ENCODE assay signal across 10 cellular contexts in genomic region chr12:52496590-52497071, GRCh38. TPM values are rescaled to one million over a fixed set of nuclear protein-coding genes. Genes with fewer than 3 reads are reported as not detected.
DNase-seq lines count a peak whose midpoint lies in the region; ATAC-seq and TF ChIP-seq lines count a peak whose summit lies in the region.
"Had no signal": no experiment of that assay in that cellular context is flagged by ENCODE, and none has a peak within 500 bp of the region (broad histone marks: within the 10 kb centered on the region; RNA-seq: fewer than 3 reads in every experiment).

No MANE protein-coding gene starts in this region.

- no peak overlapping the region for H2AFZ ChIP-seq in neural progenitor cell (replicated peaks)

- H3K4me1 ChIP-seq in endodermal cell (ENCODE audit: control insufficient read depth, insufficient read depth, low read length) (peaks cover 19% of the 10 kb centered on the region), neural progenitor cell (peaks cover 18% of the 10 kb centered on the region)

- 14 to 54% methylated on average over 3 to 4 of the region's 4 CpGs for WGBS in endodermal cell (ENCODE audit: insufficient coverage in 1 of 2, insufficient read length in 1 of 2), 2 experiments

- no peaks in the 10 kb centered on the region for H3K79me2 ChIP-seq in neural progenitor cell (ENCODE audit: low read depth)

- H3K36me3 ChIP-seq in endodermal cell (ENCODE audit: control insufficient read depth, insufficient read depth, low read length) (no peaks in the 10 kb centered on the region), neural progenitor cell (no peaks in the 10 kb centered on the region)
- H3K36me3 ChIP-seq: transverse colon had no signal

- H3K9me3 Mint-ChIP-seq in endodermal cell (peaks cover 2% of the 10 kb centered on the region), neural progenitor cell (no peaks in the 10 kb centered on the region)
- no peaks in the 10 kb centered on the region for H3K9me3 Mint-ChIP-seq in activated T-helper 17 cell treated with anti-CD3 and anti-CD28 coated beads, Interleukin-2, amount 50 U/mL, for 72 hours

- H3K9ac ChIP-seq in endodermal cell (ENCODE audit: extremely low read depth, low read length, poor library complexity, severe bottlenecking) (peak overlapping the region; percentile 77), neural progenitor cell (no peak overlapping the region)

- H3K4me3 Mint-ChIP-seq in endodermal cell (peak overlapping the region; percentile 29), neural progenitor cell (no peak overlapping the region)
- H3K4me3 Mint-ChIP-seq in activated T-helper 17 cell treated with anti-CD3 and anti-CD28 coated beads, Interleukin-2, amount 50 U/mL, for 72 hours, result no peak overlapping the region

- DNase-seq in ELR (ENCODE audit: low read depth) (peak; percentile 76), NCI-H146 (lab: John Stamatoyannopoulos, UW) (peak; percentile 65), endodermal cell (peak; percentile 97), neural progenitor cell (ENCODE audit: low spot score) (peak; percentile 60), middle frontal gyrus (ENCODE audit: extremely low spot score, low spot score) (no peak)
- DNase-seq in stimulated activated CD4-positive, alpha-beta T cell treated with anti-CD3 and anti-CD28 coated beads, Interleukin-2, amount 100 ng/mL, for 24 hours, result no peak
- DNase-seq in stimulated activated CD4-positive, alpha-beta T cell treated with anti-CD3 and anti-CD28 coated beads, Interleukin-4, amount 100 ng/mL, for 4 hours, result no peak
- DNase-seq: transverse colon had no signal

- no peak for ATAC-seq in activated T-helper 17 cell treated with anti-CD3 and anti-CD28 coated beads, Interleukin-2, amount 50 U/mL, for 72 hours (replicated peaks)

- H3K4me1 Mint-ChIP-seq in endodermal cell (peaks cover 35% of the 10 kb centered on the region), neural progenitor cell (peaks cover 21% of the 10 kb centered on the region)
- H3K4me1 Mint-ChIP-seq in activated T-helper 17 cell treated with anti-CD3 and anti-CD28 coated beads, Interleukin-2, amount 50 U/mL, for 72 hours, result no peaks in the 10 kb centered on the region

- no peak for TF ChIP-seq CTCF in endodermal cell (conservative IDR thresholded peaks at IDR 0.05)
- TF ChIP-seq CTCF in neural progenitor cell (IDR thresholded peaks at IDR 0.05), result no peak

- H3K27me3 Mint-ChIP-seq in endodermal cell (ENCODE audit: insufficient read depth) (peaks cover 7% of the 10 kb centered on the region), neural progenitor cell (ENCODE audit: insufficient read depth, low read depth) (no peaks in the 10 kb centered on the region)
- peaks cover 41% of the 10 kb centered on the region for H3K27me3 Mint-ChIP-seq in activated T-helper 17 cell treated with anti-CD3 and anti-CD28 coated beads, Interleukin-2, amount 50 U/mL, for 72 hours

- peak overlapping the region; percentile 23 for H3K4me2 ChIP-seq in neural progenitor cell

- no peaks in the 10 kb centered on the region for H4K20me1 ChIP-seq in neural progenitor cell (ENCODE audit: low read depth)

- H3K9me3 ChIP-seq in endodermal cell (ENCODE audit: control insufficient read depth, low read length), result peaks cover 12% of the 10 kb centered on the region
- no peaks in the 10 kb centered on the region for H3K9me3 ChIP-seq in neural progenitor cell (ENCODE audit: low read depth)
- H3K9me3 ChIP-seq: transverse colon had no signal

- H3K36me3 Mint-ChIP-seq in endodermal cell (ENCODE audit: low read depth) (no peaks in the 10 kb centered on the region), neural progenitor cell (no peaks in the 10 kb centered on the region)
- H3K36me3 Mint-ChIP-seq in activated T-helper 17 cell treated with anti-CD3 and anti-CD28 coated beads, Interleukin-2, amount 50 U/mL, for 72 hours (ENCODE audit: low read depth), result no peaks in the 10 kb centered on the region

- peak overlapping the region; percentile 98 for H3K27ac Mint-ChIP-seq in endodermal cell
- no peak overlapping the region for H3K27ac Mint-ChIP-seq in neural progenitor cell
- no peak overlapping the region for H3K27ac Mint-ChIP-seq in activated T-helper 17 cell treated with anti-CD3 and anti-CD28 coated beads, Interleukin-2, amount 50 U/mL, for 72 hours

- peaks cover 13% of the 10 kb centered on the region for H3F3A ChIP-seq in neural progenitor cell (ENCODE audit: low read depth)

- H3K4me3 ChIP-seq in endodermal cell (ENCODE audit: low read length) (peak overlapping the region; percentile 27), neural progenitor cell (no peak overlapping the region)
- H3K4me3 ChIP-seq: transverse colon had no signal

- no peaks in the 10 kb centered on the region for H3K27me3 ChIP-seq in endodermal cell (ENCODE audit: control insufficient read depth, insufficient read depth, low read length, poor library complexity, severe bottlenecking)
- no peaks in the 10 kb centered on the region for H3K27me3 ChIP-seq in neural progenitor cell
- H3K27me3 ChIP-seq: transverse colon had no signal

- peak overlapping the region; percentile 27 for H3K27ac ChIP-seq in endodermal cell (ENCODE audit: low read depth, low read length)
- H3K27ac ChIP-seq in neural progenitor cell, result peak overlapping the region; percentile 4
- H3K27ac ChIP-seq: transverse colon had no signal

RNA-seq across cellular contexts. Expression of gene KRT6A, which starts 3.6 kb away (rescaled TPM):
- total RNA-seq in endodermal cell (not detected), neural progenitor cell (ENCODE audit: low replicate concordance) (not detected in 2 replicates)
- polyA plus RNA-seq in endodermal cell (2013, experiment 1 of 2), result not detected
- polyA plus RNA-seq in endodermal cell (2013, experiment 2 of 2), result not detected
- total RNA-seq in activated T-helper 17 cell treated with anti-CD3 and anti-CD28 coated beads, Interleukin-2, amount 50 U/mL, for 72 hours, result not detected
- total RNA-seq: dermis microvascular lymphatic vessel endothelial cell, transverse colon had no signal

RNA-seq across cellular contexts. Expression of gene KRT6C, which starts 23.0 kb away (rescaled TPM):
- total RNA-seq in endodermal cell (not detected), neural progenitor cell (ENCODE audit: low replicate concordance) (not detected in 2 replicates)
- polyA plus RNA-seq in endodermal cell (2013, experiment 1 of 2), result not detected
- not detected for polyA plus RNA-seq in endodermal cell (2013, experiment 2 of 2)
- total RNA-seq in activated T-helper 17 cell treated with anti-CD3 and anti-CD28 coated beads, Interleukin-2, amount 50 U/mL, for 72 hours, result not detected
- total RNA-seq: dermis microvascular lymphatic vessel endothelial cell had no signal

RNA-seq across cellular contexts. Expression of gene KRT5, which starts 23.6 kb away (rescaled TPM):
- total RNA-seq in endodermal cell, result not detected
- not detected for polyA plus RNA-seq in endodermal cell (2013, experiment 1 of 2)
- polyA plus RNA-seq in endodermal cell (2013, experiment 2 of 2), result not detected
- not detected in 2 replicates for total RNA-seq in neural progenitor cell (ENCODE audit: low replicate concordance)
- total RNA-seq in activated T-helper 17 cell treated with anti-CD3 and anti-CD28 coated beads, Interleukin-2, amount 50 U/mL, for 72 hours, result not detected
- total RNA-seq: transverse colon had no signal

RNA-seq across cellular contexts. Expression of gene KRT6B, which starts 44.7 kb away (rescaled TPM):
- total RNA-seq in endodermal cell (not detected), neural progenitor cell (ENCODE audit: low replicate concordance) (not detected in 2 replicates)
- not detected for polyA plus RNA-seq in endodermal cell (2013, experiment 1 of 2)
- not detected for polyA plus RNA-seq in endodermal cell (2013, experiment 2 of 2)
- not detected for total RNA-seq in activated T-helper 17 cell treated with anti-CD3 and anti-CD28 coated beads, Interleukin-2, amount 50 U/mL, for 72 hours
- total RNA-seq: dermis microvascular lymphatic vessel endothelial cell, transverse colon had no signal

RNA-seq across cellular contexts. Expression of gene KRT71, which starts 56.3 kb away (rescaled TPM):
- total RNA-seq in endodermal cell, result not detected
- polyA plus RNA-seq in endodermal cell (2013, experiment 1 of 2), result not detected
- not detected for polyA plus RNA-seq in endodermal cell (2013, experiment 2 of 2)
- not detected in 2 replicates for total RNA-seq in neural progenitor cell (ENCODE audit: low replicate concordance)
- not detected for total RNA-seq in activated T-helper 17 cell treated with anti-CD3 and anti-CD28 coated beads, Interleukin-2, amount 50 U/mL, for 72 hours
- total RNA-seq: dermis microvascular lymphatic vessel endothelial cell, transverse colon had no signal

Comparison
In these comparisons a context has a peak if more than half of its experiments do, and no peak if none do; other contexts are left out.
1. DNase-seq: peak in ELR (single experiment), NCI-H146 (single experiment), endodermal cell (single experiment) and neural progenitor cell (single experiment); none in stimulated activated CD4-positive, alpha-beta T cell treated with anti-CD3 and anti-CD28 coated beads, Interleukin-2, amount 100 ng/mL, for 24 hours (0 of 2), middle frontal gyrus (single experiment) and stimulated activated CD4-positive, alpha-beta T cell treated with anti-CD3 and anti-CD28 coated beads, Interleukin-4, amount 100 ng/mL, for 4 hours (0 of 2).